ENCODE assay signal across 8 cellular contexts in the genomic region with DNA sequence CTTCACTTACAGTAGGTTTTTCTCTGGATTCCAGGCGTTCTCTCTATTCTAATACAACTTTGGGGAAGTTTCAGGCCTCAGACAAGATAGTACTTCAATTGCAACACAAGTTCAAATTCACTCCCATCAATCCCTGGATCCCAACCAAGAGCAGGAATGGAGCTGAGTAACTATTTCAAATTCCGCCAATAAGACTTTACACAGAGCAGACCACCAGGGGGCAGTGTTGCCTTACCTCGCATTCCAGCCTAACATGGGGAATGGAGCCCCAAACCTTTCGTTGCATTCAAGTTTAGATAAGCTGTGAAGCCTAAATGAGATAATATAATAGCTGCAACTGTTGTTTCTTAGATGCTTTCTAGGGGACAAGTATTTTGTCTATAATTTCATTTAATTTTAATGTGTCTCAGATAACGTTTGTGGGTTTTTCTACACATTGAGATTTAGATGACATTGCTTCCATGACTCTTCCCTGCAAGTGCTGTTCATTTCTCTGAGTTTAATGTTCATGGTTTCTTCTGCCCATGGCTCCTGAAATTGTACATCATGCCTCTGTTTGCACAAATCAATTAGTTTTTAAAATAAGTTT.
A peak's percentile ranks its signal among the peaks of the same experiment; 100 is the strongest.
DNase-seq lines count a peak whose midpoint lies in the region; ATAC-seq and TF ChIP-seq lines count a peak whose summit lies in the region.

No MANE protein-coding gene starts in this region.

- no peaks in the 10 kb centered on the region for H3K9me2 ChIP-seq in Karpas-422 (replicated peaks; ENCODE audit: insufficient read depth, low read length)

- TF ChIP-seq CTCF in sigmoid colon (IDR thresholded peaks at IDR 0.05), result peak; percentile 26 to 57 (median 46)

- DNase-seq in GM03348 (ENCODE audit: low spot score) (peak; percentile 80), Karpas-422 (peak; percentile 87), SKM-1 (lab: John Stamatoyannopoulos, UW; ENCODE audit: unreplicated experiment) (peak; percentile 49), left ventricle myocardium superior (peak; percentile 66), sigmoid colon (peak; percentile 71)
- peak; percentile 2 for DNase-seq in activated naive CD8-positive, alpha-beta T cell treated with anti-CD3 and anti-CD28 coated beads, Interleukin-2, amount 50 U/mL, for 16 hours (ENCODE audit: low read depth, low spot score)

- H3K27ac ChIP-seq in Karpas-422 (ENCODE audit: low read length) (no peak overlapping the region), sigmoid colon (no peak overlapping the region)

- no peaks in the 10 kb centered on the region for H3K4me1 ChIP-seq in Karpas-422 (ENCODE audit: low read length)
- peaks cover 0 to 51% (median 22%) of the 10 kb centered on the region in 4 donors for H3K4me1 ChIP-seq in sigmoid colon

- H3K36me3 ChIP-seq in Karpas-422 (ENCODE audit: insufficient read depth, low read length) (no peaks in the 10 kb centered on the region), sigmoid colon (no peaks in the 10 kb centered on the region)

- no peak overlapping the region for H2AFZ ChIP-seq in Karpas-422 (ENCODE audit: low read length)

- H3K4me3 ChIP-seq in Karpas-422 (ENCODE audit: low read length) (no peak overlapping the region), sigmoid colon (no peak overlapping the region)

- no peak for TF ChIP-seq EP300 in sigmoid colon (IDR thresholded peaks at IDR 0.05)

- intact Hi-C loops in left ventricle myocardium superior (cut with micrococcal nuclease) (no loop called here), sigmoid colon (cut with DNase I) (no loop called here)

- H3K4me2 ChIP-seq in Karpas-422 (ENCODE audit: low read depth, low read length, poor library complexity, severe bottlenecking), result no peak overlapping the region

- TF ChIP-seq POLR2A in sigmoid colon (IDR thresholded peaks at IDR 0.05), result no peak

- H4K20me1 ChIP-seq in Karpas-422 (ENCODE audit: insufficient read depth, low read depth, low read length), result no peaks in the 10 kb centered on the region

- ATAC-seq in GM21619 (IDR thresholded peaks at IDR 0.05; ENCODE audit: unreplicated experiment) (peak; percentile 93), left ventricle myocardium superior (peak; percentile 33), HG02763 (IDR thresholded peaks at IDR 0.05; ENCODE audit: unreplicated experiment) (no peak)

- no peak overlapping the region for H3K9ac ChIP-seq in Karpas-422 (ENCODE audit: low read length)

- H3K9me3 ChIP-seq in Karpas-422 (ENCODE audit: low read length) (no peaks in the 10 kb centered on the region), sigmoid colon (no peaks in the 10 kb centered on the region)

- WGBS in sigmoid colon, 2 donors, result 20 to 43% methylated on average over 5 of the region's 5 CpGs

- H3K27me3 ChIP-seq in Karpas-422 (ENCODE audit: low read length) (no peaks in the 10 kb centered on the region), sigmoid colon (no peaks in the 10 kb centered on the region)

- H3K79me2 ChIP-seq in Karpas-422 (ENCODE audit: low read length), result no peaks in the 10 kb centered on the region

Comparison
In these comparisons a context has a peak if more than half of its experiments do, and no peak if none do; other contexts are left out.
1. DNase-seq: peak in every context shown above with its lines; median percentile 87 in Karpas-422; 80 in GM03348; 71 in sigmoid colon; 66 in left ventricle myocardium superior; 49 in SKM-1; 2 in activated naive CD8-positive, alpha-beta T cell treated with anti-CD3 and anti-CD28 coated beads, Interleukin-2, amount 50 U/mL, for 16 hours.